1 cellular context compared by ENCODE assay signal in the genomic region with DNA sequence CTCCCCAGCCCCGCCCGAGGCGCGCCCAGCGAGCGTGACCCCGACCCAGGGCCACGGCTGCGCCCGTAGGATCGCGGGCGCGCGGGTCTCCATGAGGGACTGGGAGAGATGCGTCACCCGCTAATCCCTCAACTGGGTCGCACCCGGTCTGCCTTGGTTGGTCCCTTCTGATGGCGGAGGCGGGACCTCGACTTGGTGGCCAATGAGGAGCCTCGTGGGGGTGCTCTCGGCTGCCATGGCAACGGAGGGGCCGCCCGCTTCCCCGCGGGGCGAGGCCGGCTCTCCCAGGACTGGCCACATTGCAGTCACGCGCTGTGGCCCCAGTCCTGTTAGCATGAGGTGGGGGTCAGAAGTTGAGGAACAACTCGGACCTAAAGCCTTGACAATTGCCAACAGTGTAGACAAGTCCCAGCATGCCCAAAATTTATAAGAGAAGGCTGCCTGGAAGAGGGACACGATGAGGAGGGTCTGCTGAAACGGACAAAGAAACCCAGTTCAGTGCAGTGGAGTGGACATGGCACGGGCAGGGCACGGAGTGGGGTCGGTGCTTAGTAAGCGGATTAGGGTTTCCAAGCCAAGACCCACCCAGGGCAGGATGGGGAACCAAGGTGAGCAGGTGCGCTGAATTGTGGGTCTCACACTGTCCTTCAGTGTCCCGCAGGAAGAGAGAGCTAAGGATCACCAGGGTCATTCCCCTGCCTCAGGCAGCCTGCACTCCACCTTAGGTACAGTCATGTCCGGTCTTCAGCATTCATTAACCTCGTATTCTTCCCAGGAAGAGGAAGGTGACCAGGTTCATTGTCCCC.
TF ChIP-seq lines count a peak whose summit lies in the region.

No MANE protein-coding gene starts in this region.

TF ChIP-seq in K562, 482 proteins besides CTCF, POLR2A, EP300 and RAD21 (continued from another document and continues in another):
- TF ChIP-seq, protein P1, sequence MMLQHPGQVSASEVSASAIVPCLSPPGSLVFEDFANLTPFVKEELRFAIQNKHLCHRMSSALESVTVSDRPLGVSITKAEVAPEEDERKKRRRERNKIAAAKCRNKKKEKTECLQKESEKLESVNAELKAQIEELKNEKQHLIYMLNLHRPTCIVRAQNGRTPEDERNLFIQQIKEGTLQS (IDR thresholded peaks at IDR 0.05), result peak; percentile 82
- TF ChIP-seq, protein P1 (CRISPR knock-in tag; conservative IDR thresholded peaks at IDR 0.05), result 0 out of 2 replicates have a peak, but pooled peaks have one; percentile 43
- TF ChIP-seq RNF2 (IDR thresholded peaks at IDR 0.05) (peak; percentile 89), ZNF785 (CRISPR knock-in tag; IDR thresholded peaks at IDR 0.05) (no peak), SAP30 (IDR thresholded peaks at IDR 0.05; ENCODE audit: borderline replicate concordance, insufficient read depth, low read depth, low read length, poor library complexity, severe bottlenecking) (no peak), BRCA1 (IDR thresholded peaks at IDR 0.05) (no peak), BRCA1 (CRISPR knock-in tag; IDR thresholded peaks at IDR 0.05) (0 out of 2 replicates have a peak, but pooled peaks have one; percentile 85), ATF7 (IDR thresholded peaks at IDR 0.05) (peak; percentile 91), E2F3 (CRISPR knock-in tag; IDR thresholded peaks at IDR 0.05) (peak; percentile 89), KLF16 (IDR thresholded peaks at IDR 0.05) (no peak), ZNF174 (CRISPR knock-in tag; IDR thresholded peaks at IDR 0.05) (peak; percentile 64; the same call in 1 of the 2 replicates), HDGF (IDR thresholded peaks at IDR 0.05) (peak; percentile 93; the same call in 1 of the 2 replicates), KDM4B (IDR thresholded peaks at IDR 0.05; ENCODE audit: borderline replicate concordance in 2 of 2, low read depth in 1 of 2) (no peak; a peak in 1 of 4 replicates), CEBPG (CRISPR knock-in tag; IDR thresholded peaks at IDR 0.05) (peak; percentile 62; the same call in 1 of the 2 replicates), CEBPG (tag; conservative IDR thresholded peaks at IDR 0.05 in 1 of 2, IDR thresholded peaks at IDR 0.05 in 1 of 2) (no peak), ZNF764 (CRISPR knock-in tag; IDR thresholded peaks at IDR 0.05; ENCODE audit: low read depth) (no peak), KDM5B (IDR thresholded peaks at IDR 0.05; ENCODE audit: insufficient replicate concordance, low read depth, low read length) (no peak), XRCC3 (IDR thresholded peaks at IDR 0.05) (no peak), POLR3A (IDR thresholded peaks at IDR 0.05; ENCODE audit: borderline replicate concordance, extremely low read depth, insufficient read depth, insufficient read length) (no peak), JUNB (CRISPR knock-in tag; conservative IDR thresholded peaks at IDR 0.05) (no peak), NCOA6 (IDR thresholded peaks at IDR 0.05) (no peak), ZC3H4 (CRISPR knock-in tag; IDR thresholded peaks at IDR 0.05; ENCODE audit: borderline replicate concordance) (no peak)
- TF ChIP-seq, protein P2, sequence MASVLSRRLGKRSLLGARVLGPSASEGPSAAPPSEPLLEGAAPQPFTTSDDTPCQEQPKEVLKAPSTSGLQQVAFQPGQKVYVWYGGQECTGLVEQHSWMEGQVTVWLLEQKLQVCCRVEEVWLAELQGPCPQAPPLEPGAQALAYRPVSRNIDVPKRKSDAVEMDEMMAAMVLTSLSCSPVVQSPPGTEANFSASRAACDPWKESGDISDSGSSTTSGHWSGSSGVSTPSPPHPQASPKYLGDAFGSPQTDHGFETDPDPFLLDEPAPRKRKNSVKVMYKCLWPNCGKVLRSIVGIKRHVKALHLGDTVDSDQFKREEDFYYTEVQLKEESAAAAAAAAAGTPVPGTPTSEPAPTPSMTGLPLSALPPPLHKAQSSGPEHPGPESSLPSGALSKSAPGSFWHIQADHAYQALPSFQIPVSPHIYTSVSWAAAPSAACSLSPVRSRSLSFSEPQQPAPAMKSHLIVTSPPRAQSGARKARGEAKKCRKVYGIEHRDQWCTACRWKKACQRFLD (CRISPR knock-in tag; IDR thresholded peaks at IDR 0.05), result peak; percentile 96
- TF ChIP-seq, protein P3, sequence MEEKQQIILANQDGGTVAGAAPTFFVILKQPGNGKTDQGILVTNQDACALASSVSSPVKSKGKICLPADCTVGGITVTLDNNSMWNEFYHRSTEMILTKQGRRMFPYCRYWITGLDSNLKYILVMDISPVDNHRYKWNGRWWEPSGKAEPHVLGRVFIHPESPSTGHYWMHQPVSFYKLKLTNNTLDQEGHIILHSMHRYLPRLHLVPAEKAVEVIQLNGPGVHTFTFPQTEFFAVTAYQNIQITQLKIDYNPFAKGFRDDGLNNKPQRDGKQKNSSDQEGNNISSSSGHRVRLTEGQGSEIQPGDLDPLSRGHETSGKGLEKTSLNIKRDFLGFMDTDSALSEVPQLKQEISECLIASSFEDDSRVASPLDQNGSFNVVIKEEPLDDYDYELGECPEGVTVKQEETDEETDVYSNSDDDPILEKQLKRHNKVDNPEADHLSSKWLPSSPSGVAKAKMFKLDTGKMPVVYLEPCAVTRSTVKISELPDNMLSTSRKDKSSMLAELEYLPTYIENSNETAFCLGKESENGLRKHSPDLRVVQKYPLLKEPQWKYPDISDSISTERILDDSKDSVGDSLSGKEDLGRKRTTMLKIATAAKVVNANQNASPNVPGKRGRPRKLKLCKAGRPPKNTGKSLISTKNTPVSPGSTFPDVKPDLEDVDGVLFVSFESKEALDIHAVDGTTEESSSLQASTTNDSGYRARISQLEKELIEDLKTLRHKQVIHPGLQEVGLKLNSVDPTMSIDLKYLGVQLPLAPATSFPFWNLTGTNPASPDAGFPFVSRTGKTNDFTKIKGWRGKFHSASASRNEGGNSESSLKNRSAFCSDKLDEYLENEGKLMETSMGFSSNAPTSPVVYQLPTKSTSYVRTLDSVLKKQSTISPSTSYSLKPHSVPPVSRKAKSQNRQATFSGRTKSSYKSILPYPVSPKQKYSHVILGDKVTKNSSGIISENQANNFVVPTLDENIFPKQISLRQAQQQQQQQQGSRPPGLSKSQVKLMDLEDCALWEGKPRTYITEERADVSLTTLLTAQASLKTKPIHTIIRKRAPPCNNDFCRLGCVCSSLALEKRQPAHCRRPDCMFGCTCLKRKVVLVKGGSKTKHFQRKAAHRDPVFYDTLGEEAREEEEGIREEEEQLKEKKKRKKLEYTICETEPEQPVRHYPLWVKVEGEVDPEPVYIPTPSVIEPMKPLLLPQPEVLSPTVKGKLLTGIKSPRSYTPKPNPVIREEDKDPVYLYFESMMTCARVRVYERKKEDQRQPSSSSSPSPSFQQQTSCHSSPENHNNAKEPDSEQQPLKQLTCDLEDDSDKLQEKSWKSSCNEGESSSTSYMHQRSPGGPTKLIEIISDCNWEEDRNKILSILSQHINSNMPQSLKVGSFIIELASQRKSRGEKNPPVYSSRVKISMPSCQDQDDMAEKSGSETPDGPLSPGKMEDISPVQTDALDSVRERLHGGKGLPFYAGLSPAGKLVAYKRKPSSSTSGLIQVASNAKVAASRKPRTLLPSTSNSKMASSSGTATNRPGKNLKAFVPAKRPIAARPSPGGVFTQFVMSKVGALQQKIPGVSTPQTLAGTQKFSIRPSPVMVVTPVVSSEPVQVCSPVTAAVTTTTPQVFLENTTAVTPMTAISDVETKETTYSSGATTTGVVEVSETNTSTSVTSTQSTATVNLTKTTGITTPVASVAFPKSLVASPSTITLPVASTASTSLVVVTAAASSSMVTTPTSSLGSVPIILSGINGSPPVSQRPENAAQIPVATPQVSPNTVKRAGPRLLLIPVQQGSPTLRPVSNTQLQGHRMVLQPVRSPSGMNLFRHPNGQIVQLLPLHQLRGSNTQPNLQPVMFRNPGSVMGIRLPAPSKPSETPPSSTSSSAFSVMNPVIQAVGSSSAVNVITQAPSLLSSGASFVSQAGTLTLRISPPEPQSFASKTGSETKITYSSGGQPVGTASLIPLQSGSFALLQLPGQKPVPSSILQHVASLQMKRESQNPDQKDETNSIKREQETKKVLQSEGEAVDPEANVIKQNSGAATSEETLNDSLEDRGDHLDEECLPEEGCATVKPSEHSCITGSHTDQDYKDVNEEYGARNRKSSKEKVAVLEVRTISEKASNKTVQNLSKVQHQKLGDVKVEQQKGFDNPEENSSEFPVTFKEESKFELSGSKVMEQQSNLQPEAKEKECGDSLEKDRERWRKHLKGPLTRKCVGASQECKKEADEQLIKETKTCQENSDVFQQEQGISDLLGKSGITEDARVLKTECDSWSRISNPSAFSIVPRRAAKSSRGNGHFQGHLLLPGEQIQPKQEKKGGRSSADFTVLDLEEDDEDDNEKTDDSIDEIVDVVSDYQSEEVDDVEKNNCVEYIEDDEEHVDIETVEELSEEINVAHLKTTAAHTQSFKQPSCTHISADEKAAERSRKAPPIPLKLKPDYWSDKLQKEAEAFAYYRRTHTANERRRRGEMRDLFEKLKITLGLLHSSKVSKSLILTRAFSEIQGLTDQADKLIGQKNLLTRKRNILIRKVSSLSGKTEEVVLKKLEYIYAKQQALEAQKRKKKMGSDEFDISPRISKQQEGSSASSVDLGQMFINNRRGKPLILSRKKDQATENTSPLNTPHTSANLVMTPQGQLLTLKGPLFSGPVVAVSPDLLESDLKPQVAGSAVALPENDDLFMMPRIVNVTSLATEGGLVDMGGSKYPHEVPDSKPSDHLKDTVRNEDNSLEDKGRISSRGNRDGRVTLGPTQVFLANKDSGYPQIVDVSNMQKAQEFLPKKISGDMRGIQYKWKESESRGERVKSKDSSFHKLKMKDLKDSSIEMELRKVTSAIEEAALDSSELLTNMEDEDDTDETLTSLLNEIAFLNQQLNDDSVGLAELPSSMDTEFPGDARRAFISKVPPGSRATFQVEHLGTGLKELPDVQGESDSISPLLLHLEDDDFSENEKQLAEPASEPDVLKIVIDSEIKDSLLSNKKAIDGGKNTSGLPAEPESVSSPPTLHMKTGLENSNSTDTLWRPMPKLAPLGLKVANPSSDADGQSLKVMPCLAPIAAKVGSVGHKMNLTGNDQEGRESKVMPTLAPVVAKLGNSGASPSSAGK (IDR thresholded peaks at IDR 0.05), result peak; percentile 99
- TF ChIP-seq, protein P4, sequence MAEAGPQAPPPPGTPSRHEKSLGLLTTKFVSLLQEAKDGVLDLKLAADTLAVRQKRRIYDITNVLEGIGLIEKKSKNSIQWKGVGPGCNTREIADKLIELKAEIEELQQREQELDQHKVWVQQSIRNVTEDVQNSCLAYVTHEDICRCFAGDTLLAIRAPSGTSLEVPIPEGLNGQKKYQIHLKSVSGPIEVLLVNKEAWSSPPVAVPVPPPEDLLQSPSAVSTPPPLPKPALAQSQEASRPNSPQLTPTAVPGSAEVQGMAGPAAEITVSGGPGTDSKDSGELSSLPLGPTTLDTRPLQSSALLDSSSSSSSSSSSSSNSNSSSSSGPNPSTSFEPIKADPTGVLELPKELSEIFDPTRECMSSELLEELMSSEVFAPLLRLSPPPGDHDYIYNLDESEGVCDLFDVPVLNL (CRISPR knock-in tag; IDR thresholded peaks at IDR 0.05; ENCODE audit: low read depth), result no peak
- TF ChIP-seq, protein P5, sequence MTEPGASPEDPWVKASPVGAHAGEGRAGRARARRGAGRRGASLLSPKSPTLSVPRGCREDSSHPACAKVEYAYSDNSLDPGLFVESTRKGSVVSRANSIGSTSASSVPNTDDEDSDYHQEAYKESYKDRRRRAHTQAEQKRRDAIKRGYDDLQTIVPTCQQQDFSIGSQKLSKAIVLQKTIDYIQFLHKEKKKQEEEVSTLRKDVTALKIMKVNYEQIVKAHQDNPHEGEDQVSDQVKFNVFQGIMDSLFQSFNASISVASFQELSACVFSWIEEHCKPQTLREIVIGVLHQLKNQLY (CRISPR knock-in tag; conservative IDR thresholded peaks at IDR 0.05), result no peak
- TF ChIP-seq, protein P6, sequence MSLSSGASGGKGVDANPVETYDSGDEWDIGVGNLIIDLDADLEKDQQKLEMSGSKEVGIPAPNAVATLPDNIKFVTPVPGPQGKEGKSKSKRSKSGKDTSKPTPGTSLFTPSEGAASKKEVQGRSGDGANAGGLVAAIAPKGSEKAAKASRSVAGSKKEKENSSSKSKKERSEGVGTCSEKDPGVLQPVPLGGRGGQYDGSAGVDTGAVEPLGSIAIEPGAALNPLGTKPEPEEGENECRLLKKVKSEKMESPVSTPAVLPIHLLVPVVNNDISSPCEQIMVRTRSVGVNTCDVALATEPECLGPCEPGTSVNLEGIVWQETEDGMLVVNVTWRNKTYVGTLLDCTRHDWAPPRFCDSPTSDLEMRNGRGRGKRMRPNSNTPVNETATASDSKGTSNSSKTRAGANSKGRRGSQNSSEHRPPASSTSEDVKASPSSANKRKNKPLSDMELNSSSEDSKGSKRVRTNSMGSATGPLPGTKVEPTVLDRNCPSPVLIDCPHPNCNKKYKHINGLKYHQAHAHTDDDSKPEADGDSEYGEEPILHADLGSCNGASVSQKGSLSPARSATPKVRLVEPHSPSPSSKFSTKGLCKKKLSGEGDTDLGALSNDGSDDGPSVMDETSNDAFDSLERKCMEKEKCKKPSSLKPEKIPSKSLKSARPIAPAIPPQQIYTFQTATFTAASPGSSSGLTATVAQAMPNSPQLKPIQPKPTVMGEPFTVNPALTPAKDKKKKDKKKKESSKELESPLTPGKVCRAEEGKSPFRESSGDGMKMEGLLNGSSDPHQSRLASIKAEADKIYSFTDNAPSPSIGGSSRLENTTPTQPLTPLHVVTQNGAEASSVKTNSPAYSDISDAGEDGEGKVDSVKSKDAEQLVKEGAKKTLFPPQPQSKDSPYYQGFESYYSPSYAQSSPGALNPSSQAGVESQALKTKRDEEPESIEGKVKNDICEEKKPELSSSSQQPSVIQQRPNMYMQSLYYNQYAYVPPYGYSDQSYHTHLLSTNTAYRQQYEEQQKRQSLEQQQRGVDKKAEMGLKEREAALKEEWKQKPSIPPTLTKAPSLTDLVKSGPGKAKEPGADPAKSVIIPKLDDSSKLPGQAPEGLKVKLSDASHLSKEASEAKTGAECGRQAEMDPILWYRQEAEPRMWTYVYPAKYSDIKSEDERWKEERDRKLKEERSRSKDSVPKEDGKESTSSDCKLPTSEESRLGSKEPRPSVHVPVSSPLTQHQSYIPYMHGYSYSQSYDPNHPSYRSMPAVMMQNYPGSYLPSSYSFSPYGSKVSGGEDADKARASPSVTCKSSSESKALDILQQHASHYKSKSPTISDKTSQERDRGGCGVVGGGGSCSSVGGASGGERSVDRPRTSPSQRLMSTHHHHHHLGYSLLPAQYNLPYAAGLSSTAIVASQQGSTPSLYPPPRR (CRISPR knock-in tag; IDR thresholded peaks at IDR 0.05; ENCODE audit: borderline replicate concordance), result 0 out of 2 replicates have a peak, but pooled peaks have one; percentile 55
- TF ChIP-seq, protein P7, sequence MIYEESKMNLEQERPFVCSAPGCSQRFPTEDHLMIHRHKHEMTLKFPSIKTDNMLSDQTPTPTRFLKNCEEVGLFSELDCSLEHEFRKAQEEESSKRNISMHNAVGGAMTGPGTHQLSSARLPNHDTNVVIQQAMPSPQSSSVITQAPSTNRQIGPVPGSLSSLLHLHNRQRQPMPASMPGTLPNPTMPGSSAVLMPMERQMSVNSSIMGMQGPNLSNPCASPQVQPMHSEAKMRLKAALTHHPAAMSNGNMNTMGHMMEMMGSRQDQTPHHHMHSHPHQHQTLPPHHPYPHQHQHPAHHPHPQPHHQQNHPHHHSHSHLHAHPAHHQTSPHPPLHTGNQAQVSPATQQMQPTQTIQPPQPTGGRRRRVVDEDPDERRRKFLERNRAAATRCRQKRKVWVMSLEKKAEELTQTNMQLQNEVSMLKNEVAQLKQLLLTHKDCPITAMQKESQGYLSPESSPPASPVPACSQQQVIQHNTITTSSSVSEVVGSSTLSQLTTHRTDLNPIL (CRISPR knock-in tag; IDR thresholded peaks at IDR 0.05), result 0 out of 2 replicates have a peak, but pooled peaks have one; percentile 46
